In the genomic region with DNA sequence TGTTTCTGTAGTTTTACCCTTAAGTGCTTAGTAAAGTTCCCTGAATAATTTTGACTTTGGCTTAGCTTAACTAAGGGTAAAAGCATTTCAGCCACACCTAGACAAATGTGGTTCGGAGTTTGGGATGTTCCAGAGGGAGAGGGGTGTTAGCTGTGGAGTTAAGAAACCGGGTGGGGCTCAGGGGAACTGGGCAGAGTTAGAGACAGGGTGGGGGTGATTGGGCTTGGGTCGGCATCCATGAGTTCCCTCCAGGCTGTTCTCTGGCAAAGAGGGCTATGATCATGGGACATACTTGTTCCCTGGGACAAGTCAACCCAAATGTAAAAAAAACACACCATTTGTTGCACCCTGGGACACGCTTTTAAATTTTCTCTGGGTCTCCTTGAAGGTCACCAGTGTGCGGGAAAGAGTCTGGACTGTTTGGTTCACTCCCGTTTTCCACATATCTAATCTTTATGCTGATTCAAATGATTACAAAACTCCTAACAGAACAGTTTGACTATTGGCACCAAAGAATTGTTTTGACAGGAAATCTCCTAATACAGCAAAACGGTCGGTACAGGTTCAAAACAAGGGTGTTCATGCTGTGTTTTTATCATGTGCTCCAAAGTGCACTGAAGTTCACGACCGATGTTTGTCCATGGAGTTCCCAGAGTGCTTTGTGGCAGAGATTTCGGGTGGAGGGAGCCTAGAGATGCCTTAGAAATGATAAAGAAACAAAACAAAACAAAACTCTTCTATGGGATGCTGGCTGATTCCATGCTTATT, we compare ENCODE assay signal across 18 cellular contexts.
"Had no signal": no experiment of that assay in that cellular context is flagged by ENCODE, and none has a peak within 500 bp of the region (broad histone marks: within the 10 kb centered on the region; RNA-seq: fewer than 3 reads in every experiment).

No MANE protein-coding gene starts in this region.

- H3K27ac ChIP-seq: foreskin keratinocyte, neutrophil, SJSA1, spleen had no signal

- H3K36me3 Mint-ChIP-seq: natural killer cell had no signal

- H3K9me3 Mint-ChIP-seq: natural killer cell; T-helper 1 cell treated with Interleukin-12 subunit alpha and Interleukin-12 subunit beta and Interleukin-4 antibody, amounts not matched to agents 30 μg/mL and 1 μg/mL, for 36 hours had no signal

- H3K36me3 ChIP-seq: neutrophil, SJSA1, spleen, tibial artery had no signal

- H3K27ac Mint-ChIP-seq: activated T-cell treated with anti-CD3 and anti-CD28 coated beads, Interleukin-2, amount 50 U/mL, for 72 hours; natural killer cell; T-helper 1 cell treated with Interleukin-12 subunit alpha and Interleukin-12 subunit beta and Interleukin-4 antibody, amounts not matched to agents 30 μg/mL and 1 μg/mL, for 36 hours had no signal

- H3K9me3 ChIP-seq: neutrophil, SJSA1, spleen, tibial artery had no signal

- H3K4me1 ChIP-seq: foreskin keratinocyte, SJSA1 had no signal

- H3K4me3 ChIP-seq: SJSA1, spleen, tibial artery had no signal

- H3K27me3 ChIP-seq: foreskin keratinocyte, neutrophil, SJSA1, spleen, tibial artery had no signal

- H3K4me3 Mint-ChIP-seq: activated T-cell treated with anti-CD3 and anti-CD28 coated beads, Interleukin-2, amount 50 U/mL, for 72 hours; natural killer cell; T-helper 1 cell treated with Interleukin-12 subunit alpha and Interleukin-12 subunit beta and Interleukin-4 antibody, amounts not matched to agents 30 μg/mL and 1 μg/mL, for 36 hours had no signal

- ATAC-seq: activated CD4-positive, CD25-positive, alpha-beta regulatory T cell treated with anti-CD3 and anti-CD28 coated beads, Interleukin-2, amount 50 U/mL, for 24 hours; activated T-cell treated with anti-CD3 and anti-CD28 coated beads, Interleukin-2, amount 50 U/mL, for 72 hours; foreskin keratinocyte; natural killer cell had no signal

- DNase-seq: activated CD8-positive, alpha-beta memory T cell treated with anti-CD3 and anti-CD28 coated beads for 24 hours; activated CD8-positive, alpha-beta memory T cell treated with anti-CD3 and anti-CD28 coated beads, Interleukin-2, amount 50 U/mL, for 48 hours; activated effector memory CD4-positive, alpha-beta T cell treated with anti-CD3 and anti-CD28 coated beads, Interleukin-2, amount 50 U/mL, for 16 hours; activated naive CD4-positive, alpha-beta T cell treated with anti-CD3 and anti-CD28 coated beads, Interleukin-2, amount 50 U/mL, for 16 hours; activated T-cell treated with anti-CD3 and anti-CD28 coated beads, Interleukin-2, amount 50 U/mL, for 72 hours; dermis blood vessel endothelial cell; effector memory CD4-positive, alpha-beta T cell; foreskin keratinocyte; hypothalamus; kidney; natural killer cell; spleen; stimulated activated naive CD4-positive, alpha-beta T cell had no signal
